ENCODE assay signal across 9 cellular contexts in the genomic region with DNA sequence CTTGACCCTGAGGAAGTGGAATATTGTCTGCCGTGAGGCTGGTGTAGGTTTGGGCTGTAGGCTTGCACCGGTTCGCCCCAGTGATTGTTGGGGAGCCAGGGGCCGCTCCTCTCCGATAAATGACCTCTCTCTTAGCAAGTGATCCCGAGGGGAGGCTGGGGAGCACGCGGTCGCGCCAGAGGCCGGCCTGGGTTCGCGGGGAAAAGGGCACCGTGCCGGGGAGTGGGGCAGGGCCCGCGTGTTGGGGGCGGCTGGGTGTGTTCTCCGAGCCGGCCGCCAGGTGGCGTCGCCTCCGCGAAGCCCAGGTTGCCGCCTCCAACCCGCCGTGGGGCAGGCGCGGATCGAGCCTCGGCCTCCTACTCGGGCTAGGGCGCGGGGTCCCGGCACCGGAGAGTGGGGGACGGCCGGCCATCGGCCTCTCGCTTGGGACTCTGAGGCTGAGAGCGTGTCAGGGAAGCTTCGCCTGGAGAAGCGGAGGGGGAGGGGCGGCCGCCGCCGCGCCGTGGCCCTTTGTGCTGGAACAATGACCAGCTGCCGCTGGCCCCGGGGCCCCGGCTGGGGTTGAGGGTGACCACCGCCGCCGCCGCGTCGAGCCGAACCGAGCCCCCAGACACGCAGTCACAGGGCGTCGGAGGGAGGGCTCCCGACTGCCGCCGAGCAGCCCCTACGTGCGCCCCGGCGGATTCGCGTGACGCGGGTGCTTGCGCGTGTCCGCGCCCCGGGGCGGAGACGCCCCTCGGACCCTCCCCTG. TPM values are rescaled to one million over a fixed set of nuclear protein-coding genes. Genes with fewer than 3 reads are reported as not detected.
DNase-seq lines count a peak whose midpoint lies in the region; ATAC-seq and FAIRE-seq lines count a peak whose summit lies in the region.
"Had no signal": no experiment of that assay in that cellular context is flagged by ENCODE, and none has a peak within 500 bp of the region (broad histone marks: within the 10 kb centered on the region; RNA-seq: fewer than 3 reads in every experiment).

No MANE protein-coding gene starts in this region.

- H4K8ac ChIP-seq in neuronal stem cell (ENCODE audit: low read depth, low read length) = no peak overlapping the region

- H3K36me3 ChIP-seq in CD4-positive, alpha-beta memory T cell (ENCODE audit: insufficient read depth, low read length) = no peaks in the 10 kb centered on the region
- peaks cover 21 to 33% of the 10 kb centered on the region in 2 donors for H3K36me3 ChIP-seq in neuronal stem cell (replicated peaks in 1 of 2; ENCODE audit: control insufficient read depth in 2 of 2, insufficient read depth in 2 of 2, low read length in 2 of 2)

- DNase-seq in CD4-positive, alpha-beta memory T cell = peak; percentile 73 to 86 (median 79)
- DNase-seq in HK-2 (ENCODE audit: unreplicated experiment) = peak; percentile 85
- DNase-seq in RPMI8226 = peak; percentile 72
- peak; percentile 66 for DNase-seq in activated gamma-delta T cell treated with anti-CD3 and anti-CD28 coated beads, Interleukin-2, amount 50 U/mL, for 16 hours (ENCODE audit: low read depth)
- DNase-seq in frontal cortex (ENCODE audit: low spot score in 2 of 2) = peak; percentile 87 to 93
- DNase-seq in neuronal stem cell (ENCODE audit: low spot score) = peak; percentile 76
- DNase-seq in superior temporal gyrus (ENCODE audit: extremely low spot score) = peak; percentile 83

- H3K4ac ChIP-seq in neuronal stem cell (ENCODE audit: low read length) = no peak overlapping the region

- peaks cover 26% of the 10 kb centered on the region for H3K79me1 ChIP-seq in neuronal stem cell (ENCODE audit: low read depth, low read length)

- peak overlapping the region; percentile 99 for H3K18ac ChIP-seq in neuronal stem cell (ENCODE audit: low read length)

- H3K4me3 ChIP-seq in CD4-positive, alpha-beta memory T cell (ENCODE audit: low read length in 2 of 2) = peak overlapping the region; percentile 64 to 73
- peak overlapping the region; percentile 92 to 99 for H3K4me3 ChIP-seq in neuronal stem cell (ENCODE audit: low read length in 2 of 2)

- peak overlapping the region; percentile 82 to 96 (median 94) for H3K27ac Mint-ChIP-seq in CD4-positive, alpha-beta memory T cell

- no peaks in the 10 kb centered on the region for H3K27me3 Mint-ChIP-seq in CD4-positive, alpha-beta memory T cell

- H3K9me3 Mint-ChIP-seq in CD4-positive, alpha-beta memory T cell = peaks cover 0 to 3% (median 0%) of the 10 kb centered on the region in 8 donors

- H2AK5ac ChIP-seq in neuronal stem cell (ENCODE audit: low read depth, low read length) = peak overlapping the region; percentile 86

- ATAC-seq in GM19324 (IDR thresholded peaks at IDR 0.05; ENCODE audit: low FRiP score, unreplicated experiment) = peak; percentile 44

- POLR2A ChIA-PET in CD4-positive, alpha-beta memory T cell (lab: Charles Lee; ENCODE audit: partially characterized antibody) = interaction anchor here (0.9 to 6.1 kb wide), 4 partner anchors 12 to 51 kb away, joined by 3 to 90 read pairs (median 46); a partner anchor contains a TSS

- no peak overlapping the region for H2BK120ac ChIP-seq in neuronal stem cell (ENCODE audit: low read depth, low read length)

- H4K91ac ChIP-seq in neuronal stem cell (ENCODE audit: low read depth, low read length, poor library complexity) = no peak overlapping the region

- no peaks in the 10 kb centered on the region for H3K9me3 ChIP-seq in CD4-positive, alpha-beta memory T cell (ENCODE audit: control insufficient read depth in 1 of 2, low read length in 2 of 2)
- H3K9me3 ChIP-seq in neuronal stem cell (replicated peaks in 1 of 2; ENCODE audit: control insufficient read depth in 2 of 2, insufficient read depth in 1 of 2, low read depth in 1 of 2, low read length in 2 of 2) = no peaks in the 10 kb centered on the region

- peaks cover 4 to 21% of the 10 kb centered on the region in 2 donors for H3K36me3 Mint-ChIP-seq in CD4-positive, alpha-beta memory T cell

- H3K9ac ChIP-seq in neuronal stem cell (ENCODE audit: low read depth, low read length, poor library complexity) = peak overlapping the region; percentile 95

- FAIRE-seq in frontal cortex (lab: Jason Lieb, UNC) = no peak
- FAIRE-seq: islet of Langerhans had no signal

- peak overlapping the region; percentile 84 to 98 (median 91) for H3K4me3 Mint-ChIP-seq in CD4-positive, alpha-beta memory T cell

- CTCF ChIA-PET in CD4-positive, alpha-beta memory T cell (lab: Charles Lee; ENCODE audit: partially characterized antibody) = interaction anchor here (0.7 to 12.0 kb wide), 13 partner anchors 10 to 86 kb away, joined by 3 to 171 read pairs (median 10); a partner anchor contains a TSS

- peak overlapping the region; percentile 97 for H3K4me2 ChIP-seq in neuronal stem cell (ENCODE audit: insufficient read depth, low read length, poor library complexity, severe bottlenecking)

- peak overlapping the region; percentile 99 for H2BK5ac ChIP-seq in neuronal stem cell (ENCODE audit: low read length)

- H3K14ac ChIP-seq in neuronal stem cell (ENCODE audit: low read length) = peak overlapping the region; percentile 85

- intact Hi-C loops in CD4-positive, alpha-beta memory T cell (cut with micrococcal nuclease) = loop anchor here (1.0 to 10.0 kb wide), 4 partner anchors 15 to 464 kb away; a partner anchor contains a TSS

- H3K23ac ChIP-seq in neuronal stem cell (ENCODE audit: low read depth, low read length, poor library complexity) = peak overlapping the region; percentile 69

- H3K4me1 ChIP-seq in CD4-positive, alpha-beta memory T cell (ENCODE audit: insufficient read depth, low read length) = peaks cover 24% of the 10 kb centered on the region
- peaks cover 23 to 25% of the 10 kb centered on the region in 2 donors for H3K4me1 ChIP-seq in neuronal stem cell (ENCODE audit: control insufficient read depth in 2 of 2, insufficient read depth in 1 of 2, low read depth in 1 of 2, low read length in 2 of 2)

- H3K27ac ChIP-seq in CD4-positive, alpha-beta memory T cell (ENCODE audit: low read depth, low read length) = peak overlapping the region; percentile 83
- H3K27ac ChIP-seq in neuronal stem cell (replicated peaks; ENCODE audit: low read length) = peak overlapping the region; percentile 94

- H2BK15ac ChIP-seq in neuronal stem cell (ENCODE audit: low read length) = peak overlapping the region; percentile 62

- peak overlapping the region; percentile 95 for H2AFZ ChIP-seq in neuronal stem cell (ENCODE audit: low read length)

- WGBS in neuronal stem cell (ENCODE audit: extremely low coverage in 2 of 2, insufficient read length in 2 of 2, insufficient replicate concordance in 1 of 2), 2 donors = no CpG with 5 or more reads among the region's 83 CpGs

- no peak overlapping the region for H2BK12ac ChIP-seq in neuronal stem cell (ENCODE audit: low read length)

- no peaks in the 10 kb centered on the region for H3K27me3 ChIP-seq in CD4-positive, alpha-beta memory T cell (ENCODE audit: insufficient read depth, low read length)
- no peaks in the 10 kb centered on the region for H3K27me3 ChIP-seq in neuronal stem cell (ENCODE audit: control insufficient read depth in 3 of 3, insufficient read depth in 3 of 3, low read depth in 1 of 3, low read length in 3 of 3)

- peaks cover 15 to 34% (median 24%) of the 10 kb centered on the region in 4 donors for H3K4me1 Mint-ChIP-seq in CD4-positive, alpha-beta memory T cell

RNA-seq across cellular contexts. Expression of a gene that starts 0.4 kb away (rescaled TPM):
- 10 to 100 TPM; 33.4 to 33.9 TPM for total RNA-seq in CD4-positive, alpha-beta memory T cell
- 10 to 100 TPM in 1 of 2 donors, 1 to 10 TPM in 1; 8.4 to 19.9 TPM for polyA plus RNA-seq in CD4-positive, alpha-beta memory T cell
- 15.5 TPM for total RNA-seq in frontal cortex
- polyA plus RNA-seq in neuronal stem cell (2013, experiment 1 of 2) = 75.1 TPM
- 76.2 TPM for polyA plus RNA-seq in neuronal stem cell (2013, experiment 2 of 2)

RNA-seq across cellular contexts. Expression of a gene that starts 11.8 kb away (rescaled TPM):
- total RNA-seq in CD4-positive, alpha-beta memory T cell = 10 to 100 TPM; 11.5 to 14.3 TPM
- polyA plus RNA-seq in CD4-positive, alpha-beta memory T cell = 10 to 100 TPM in 1 of 2 donors, 1 to 10 TPM in 1; 5.0 to 10.3 TPM
- 6.5 TPM for total RNA-seq in frontal cortex
- polyA plus RNA-seq in neuronal stem cell (2013, experiment 1 of 2) = 7.5 TPM
- polyA plus RNA-seq in neuronal stem cell (2013, experiment 2 of 2) = 7.0 TPM

RNA-seq across cellular contexts. Expression of a gene that starts 11.9 kb away (rescaled TPM):
- 10 to 100 TPM; 65.8 to 71.6 TPM for total RNA-seq in CD4-positive, alpha-beta memory T cell
- 100 to 1,000 TPM; 110 to 114 TPM for polyA plus RNA-seq in CD4-positive, alpha-beta memory T cell
- 35.5 TPM for total RNA-seq in frontal cortex
- 72.6 TPM for polyA plus RNA-seq in neuronal stem cell (2013, experiment 1 of 2)
- polyA plus RNA-seq in neuronal stem cell (2013, experiment 2 of 2) = 69.4 TPM

RNA-seq across cellular contexts. Expression of a gene that starts 29.9 kb away (rescaled TPM):
- 1 to 10 TPM; 1.1 to 1.4 TPM for total RNA-seq in CD4-positive, alpha-beta memory T cell
- under 1 TPM in 1 of 2 donors, not detected in 1; 0.26 TPM for polyA plus RNA-seq in CD4-positive, alpha-beta memory T cell
- total RNA-seq in frontal cortex = 6.5 TPM
- 8.9 TPM for polyA plus RNA-seq in neuronal stem cell (2013, experiment 1 of 2)
- polyA plus RNA-seq in neuronal stem cell (2013, experiment 2 of 2) = 9.1 TPM

RNA-seq across cellular contexts. Expression of a gene that starts 31.8 kb away (rescaled TPM):
- total RNA-seq in CD4-positive, alpha-beta memory T cell = 1 to 10 TPM; 1.1 to 1.8 TPM
- polyA plus RNA-seq in CD4-positive, alpha-beta memory T cell = under 1 TPM; 0.20 to 0.29 TPM
- total RNA-seq in frontal cortex = 10.2 TPM
- polyA plus RNA-seq in neuronal stem cell (2013, experiment 1 of 2) = 0.29 TPM
- polyA plus RNA-seq in neuronal stem cell (2013, experiment 2 of 2) = 0.33 TPM

Comparison
In these comparisons a context has a peak if more than half of its experiments do, and no peak if none do; other contexts are left out.
1. Peak in every context shown above with its lines: DNase-seq, ATAC-seq, H3K4me3 ChIP-seq and H3K27ac ChIP-seq.